Comparison of ENCODE assay signal across 8 cellular contexts in genomic region chr11:3836903-3837302, GRCh38. TPM values are rescaled to one million over a fixed set of nuclear protein-coding genes. Genes with fewer than 3 reads are reported as not detected.
DNase-seq lines count a peak whose midpoint lies in the region; ATAC-seq and TF ChIP-seq lines count a peak whose summit lies in the region.

No MANE protein-coding gene starts in this region.

- H3K23ac ChIP-seq in mesenchymal stem cell (ENCODE audit: low read length in 2 of 2) = no peak overlapping the region

- H3K4me1 ChIP-seq in mesenchymal stem cell (ENCODE audit: control insufficient read depth, insufficient read depth, low read depth, low read length) = peaks cover 17% of the 10 kb centered on the region

- TF ChIP-seq CTCF in dorsolateral prefrontal cortex (IDR thresholded peaks at IDR 0.05 in 54 of 56, conservative IDR thresholded peaks at IDR 0.05 in 2 of 56; ENCODE audit: low read depth in 1 of 56, partially characterized antibody in 56 of 56) (no peak), omental fat pad (IDR thresholded peaks at IDR 0.05) (no peak)

- no peak overlapping the region for H2AK5ac ChIP-seq in mesenchymal stem cell (ENCODE audit: low read length, severe bottlenecking)

- no peak overlapping the region for H3K14ac ChIP-seq in mesenchymal stem cell (ENCODE audit: low read length in 2 of 2)

- TF ChIP-seq POLR2A in GM18505 (IDR thresholded peaks at IDR 0.05; ENCODE audit: borderline replicate concordance, extremely low read depth, insufficient read depth, insufficient read length) = peak; percentile 31

- DNase-seq in UCSD-AML1 (lab: John Stamatoyannopoulos, UW; ENCODE audit: unreplicated experiment) (peak; percentile 70), dorsolateral prefrontal cortex (no peak), omental fat pad (ENCODE audit: low spot score) (no peak), NCI-H146 (lab: John Stamatoyannopoulos, UW) (no peak), mesenchymal stem cell (no peak)
- DNase-seq in stimulated activated CD4-positive, alpha-beta T cell treated with anti-CD3 and anti-CD28 coated beads, Interleukin-15, amount 100 ng/mL, for 24 hours = peak; percentile 71

- H4K8ac ChIP-seq in mesenchymal stem cell (ENCODE audit: low read length) = no peak overlapping the region

- intact Hi-C loops in dorsolateral prefrontal cortex (cut with DNase I) = loop anchor here in 1 of 2 donors (10.0 kb wide), 1 partner anchor 382 kb away; no protein-coding TSS in a partner anchor

- H2BK120ac ChIP-seq in mesenchymal stem cell (ENCODE audit: low read depth, low read length) = no peak overlapping the region

- H3K18ac ChIP-seq in mesenchymal stem cell (ENCODE audit: low read depth in 1 of 2, low read length in 2 of 2) = no peak overlapping the region

- H2BK12ac ChIP-seq in mesenchymal stem cell (ENCODE audit: low read length in 2 of 2) = no peak overlapping the region

- no peak overlapping the region for H3K4me2 ChIP-seq in mesenchymal stem cell (ENCODE audit: low read length, poor library complexity, severe bottlenecking)

- no peaks in the 10 kb centered on the region for H3K9me3 ChIP-seq in mesenchymal stem cell (ENCODE audit: control insufficient read depth, low read length)

- WGBS in mesenchymal stem cell = 88% methylated on average over 4 of the region's 5 CpGs

- peak overlapping the region in 1 of 2 experiments; percentile 36 for H3K4ac ChIP-seq in mesenchymal stem cell (ENCODE audit: low read depth in 1 of 2, low read length in 2 of 2)

- H2BK5ac ChIP-seq in mesenchymal stem cell (ENCODE audit: low read depth, low read length, poor library complexity, severe bottlenecking) = no peak overlapping the region

- H2AFZ ChIP-seq in mesenchymal stem cell (ENCODE audit: low read depth, low read length) = no peak overlapping the region

- peaks cover 13 to 38% of the 10 kb centered on the region in 2 experiments for H3K36me3 ChIP-seq in mesenchymal stem cell (ENCODE audit: control insufficient read depth in 1 of 2, insufficient read depth in 2 of 2, low read depth in 1 of 2, low read length in 2 of 2)

- no peak for ATAC-seq in GM18505 (IDR thresholded peaks at IDR 0.05; ENCODE audit: unreplicated experiment)
- no peak for ATAC-seq in HG02981 (IDR thresholded peaks at IDR 0.05; ENCODE audit: unreplicated experiment)
- ATAC-seq in omental fat pad (ENCODE audit: low FRiP score) = no peak

- peak overlapping the region in 23 of 59 donors; percentile 4 to 93 (median 29) for H3K4me3 ChIP-seq in dorsolateral prefrontal cortex
- H3K4me3 ChIP-seq in mesenchymal stem cell (ENCODE audit: insufficient read depth in 1 of 2, low read depth in 1 of 2, low read length in 2 of 2) = no peak overlapping the region

- H3K27me3 ChIP-seq in dorsolateral prefrontal cortex = no peaks in the 10 kb centered on the region
- no peaks in the 10 kb centered on the region for H3K27me3 ChIP-seq in mesenchymal stem cell (ENCODE audit: control insufficient read depth in 1 of 2, insufficient read depth in 1 of 2, low read length in 2 of 2)

- H4K91ac ChIP-seq in mesenchymal stem cell (ENCODE audit: low read length) = no peak overlapping the region

- H3K9ac ChIP-seq in mesenchymal stem cell (ENCODE audit: low read length) = no peak overlapping the region

- no peak overlapping the region for H2BK15ac ChIP-seq in mesenchymal stem cell (ENCODE audit: low read depth, poor library complexity, severe bottlenecking)

- peaks cover 17% of the 10 kb centered on the region for H3K79me1 ChIP-seq in mesenchymal stem cell (replicated peaks; ENCODE audit: low read length, poor library complexity, severe bottlenecking)

- H3K27ac ChIP-seq in dorsolateral prefrontal cortex (peak overlapping the region in 56 of 59 donors; percentile 14 to 100 (median 84)), mesenchymal stem cell (ENCODE audit: low read length, poor library complexity, severe bottlenecking) (no peak overlapping the region)

RNA-seq across cellular contexts. Expression of gene RHOG, which starts 3.9 kb away (rescaled TPM):
- total RNA-seq in dorsolateral prefrontal cortex (100 to 1,000 TPM in 1 of 120 experiments, 10 to 100 TPM in 119; 13.0 to 131 (median 35.8) TPM), omental fat pad (10 to 100 TPM; 53.2 to 90.3 (median 67.8) TPM)
- polyA plus RNA-seq in mesenchymal stem cell (2013, experiment 1 of 2) = 77.1 TPM
- 76.9 TPM for polyA plus RNA-seq in mesenchymal stem cell (2013, experiment 2 of 2)

RNA-seq across cellular contexts. Expression of gene STIM1, which starts 18.6 kb away (rescaled TPM):
- 10 to 100 TPM; 40.9 to 92.8 (median 69.6) TPM for total RNA-seq in dorsolateral prefrontal cortex
- 10 to 100 TPM; 42.2 to 71.0 (median 51.1) TPM for total RNA-seq in omental fat pad
- polyA plus RNA-seq in mesenchymal stem cell (2013, experiment 1 of 2) = 37.2 TPM
- 35.2 TPM for polyA plus RNA-seq in mesenchymal stem cell (2013, experiment 2 of 2)

RNA-seq across cellular contexts. Expression of gene PGAP2, which starts 28.5 kb away (rescaled TPM):
- total RNA-seq in dorsolateral prefrontal cortex (10 to 100 TPM; 15.7 to 52.0 (median 29.4) TPM), omental fat pad (10 to 100 TPM in 2 of 4 donors, 1 to 10 TPM in 2; 6.2 to 12.3 (median 10.2) TPM)
- polyA plus RNA-seq in mesenchymal stem cell (2013, experiment 1 of 2) = 16.4 TPM
- polyA plus RNA-seq in mesenchymal stem cell (2013, experiment 2 of 2) = 15.1 TPM

RNA-seq across cellular contexts. Expression of gene NUP98, which starts 39.5 kb away (rescaled TPM):
- total RNA-seq in dorsolateral prefrontal cortex (10 to 100 TPM; 40.2 to 80.3 (median 56.5) TPM), omental fat pad (100 to 1,000 TPM in 2 of 4 donors, 10 to 100 TPM in 2; 73.8 to 205 (median 110) TPM)
- polyA plus RNA-seq in mesenchymal stem cell (2013, experiment 1 of 2) = 39.3 TPM
- polyA plus RNA-seq in mesenchymal stem cell (2013, experiment 2 of 2) = 37.2 TPM

Comparison
In these comparisons a context has a peak if more than half of its experiments do, and no peak if none do; other contexts are left out.
1. DNase-seq: peak in UCSD-AML1 (single experiment) and stimulated activated CD4-positive, alpha-beta T cell treated with anti-CD3 and anti-CD28 coated beads, Interleukin-15, amount 100 ng/mL, for 24 hours (single experiment); none in dorsolateral prefrontal cortex (0 of 10), omental fat pad (single experiment), NCI-H146 (single experiment) and mesenchymal stem cell (single experiment).